ENCODE assay signal across 6 cellular contexts in genomic region chr19:16541526-16542044, GRCh38. TPM values are rescaled to one million over a fixed set of nuclear protein-coding genes. Genes with fewer than 3 reads are reported as not detected.
DNase-seq lines count a peak whose midpoint lies in the region; ATAC-seq and TF ChIP-seq lines count a peak whose summit lies in the region.

No MANE protein-coding gene starts in this region.

- H3K4me1 ChIP-seq in Panc1 (ENCODE audit: control insufficient read depth, insufficient read depth, low read length) (peaks cover 8% of the 10 kb centered on the region; the same call in 1 of the 2 replicates), tibial artery (peaks cover 0 to 49% (median 34%) of the 10 kb centered on the region in 4 donors)

- BruUV-seq in Panc1 (replicated peaks; lab: Mats Ljungman, UMichigan): TSS peak; percentile 92

- H3K9me3 ChIP-seq in Panc1 (ENCODE audit: control insufficient read depth, insufficient read depth, low read depth, low read length): no peaks in the 10 kb centered on the region
- no peaks in the 10 kb centered on the region for H3K9me3 ChIP-seq in tibial artery

- H3K27ac ChIP-seq in Panc1 (ENCODE audit: low read length): peak overlapping the region; percentile 89
- peak overlapping the region; percentile 89 to 92 for H3K27ac ChIP-seq in tibial artery

- intact Hi-C loops in Panc1 (cut with micrococcal nuclease; ENCODE audit: unreplicated experiment) (no loop called here), tibial artery (cut with DNase I; ENCODE audit: low total_unique reads) (no loop called here)

- DNase-seq in Panc1 (ENCODE audit: low read depth, low spot score): no peak
- peak; percentile 35 for DNase-seq in foreskin melanocyte
- no peak for DNase-seq in tibial artery
- no peak for DNase-seq in HEK293T (ENCODE audit: extremely low spot score)
- DNase-seq in NCI-H446 (lab: John Stamatoyannopoulos, UW): no peak

- H3K4me3 ChIP-seq in Panc1 (ENCODE audit: low read depth in 2 of 2, low read length in 2 of 2) (peak overlapping the region; percentile 95 to 97), tibial artery (peak overlapping the region; percentile 78 to 82)

- no peaks in the 10 kb centered on the region for H3K27me3 ChIP-seq in Panc1 (ENCODE audit: control insufficient read depth, insufficient read depth, low read length)
- no peaks in the 10 kb centered on the region for H3K27me3 ChIP-seq in tibial artery

- CTCF ChIA-PET in Panc1 (lab: Charles Lee) (no interaction called here), HEK293T (lab: Yijun Ruan, JAX) (interaction anchor here (0.5 kb wide), 1 partner anchor 259 kb away, joined by 4 read pairs; no protein-coding TSS in a partner anchor)

- H3K36me3 ChIP-seq in Panc1 (ENCODE audit: control insufficient read depth, insufficient read depth, low read length) (peaks cover 4% of the 10 kb centered on the region), tibial artery (peaks cover 4 to 39% (median 20%) of the 10 kb centered on the region in 3 donors)

- POLR2A ChIA-PET in Panc1 (lab: Charles Lee) (interaction anchor here (0.6 kb wide), 1 partner anchor 148 kb away, joined by 13 read pairs; no protein-coding TSS in a partner anchor), HEK293T (lab: Yijun Ruan, JAX) (interaction anchor here (0.6 to 1.0 kb wide), 5 partner anchors 9 to 86 kb away, joined by 3 read pairs; partner anchors contain the start of gene MED26)

- in situ Hi-C loops in Panc1 (cut with HindIII; ENCODE audit: low pct_unique_long_range_greater_than_20kb, low sequenced_read_pairs): no loop called here

- no peak for TF ChIP-seq CTCF in Panc1 (IDR thresholded peaks at IDR 0.05)
- TF ChIP-seq CTCF in tibial artery (IDR thresholded peaks at IDR 0.05): no peak

- peak; percentile 8 for ATAC-seq in GM21367 (IDR thresholded peaks at IDR 0.05; ENCODE audit: unreplicated experiment)
- ATAC-seq in Panc1: no peak

TF ChIP-seq in HEK293T, 16 proteins besides CTCF, POLR2A, EP300 and RAD21:
- no peak for TF ChIP-seq FOXA1 (IDR thresholded peaks at IDR 0.05)
- no peak for TF ChIP-seq L3MBTL2 (conservative IDR thresholded peaks at IDR 0.05)
- TF ChIP-seq ZNF384 (IDR thresholded peaks at IDR 0.05): no peak
- TF ChIP-seq TARDBP (IDR thresholded peaks at IDR 0.05): no peak
- no peak for TF ChIP-seq ARNT (IDR thresholded peaks at IDR 0.05)
- no peak for TF ChIP-seq NFRKB (IDR thresholded peaks at IDR 0.05)
- no peak for TF ChIP-seq CTBP1 (IDR thresholded peaks at IDR 0.05; ENCODE audit: borderline replicate concordance)
- no peak for TF ChIP-seq SP1 (IDR thresholded peaks at IDR 0.05)
- no peak for TF ChIP-seq FOXM1 (IDR thresholded peaks at IDR 0.05; ENCODE audit: borderline replicate concordance)
- TF ChIP-seq FOXK2 (IDR thresholded peaks at IDR 0.05): no peak
- no peak for TF ChIP-seq LEF1 (IDR thresholded peaks at IDR 0.05; ENCODE audit: borderline replicate concordance)
- no peak for TF ChIP-seq SUZ12 (IDR thresholded peaks at IDR 0.05)
- no peak for TF ChIP-seq PKNOX1 (IDR thresholded peaks at IDR 0.05)
- TF ChIP-seq BHLHE40 (IDR thresholded peaks at IDR 0.05; ENCODE audit: borderline replicate concordance): no peak
- TF ChIP-seq HDGF (IDR thresholded peaks at IDR 0.05; ENCODE audit: borderline replicate concordance): no peak
- no peak for TF ChIP-seq ELF4 (IDR thresholded peaks at IDR 0.05)
TF ChIP-seq in HEK293T: peak in this region for 0.

RNA-seq across cellular contexts. Expression of gene CHERP, which starts 0.7 kb away (rescaled TPM):
- 48.3 TPM for total RNA-seq in Panc1 (2021; ENCODE audit: unreplicated experiment)
- 49.8 TPM for polyA plus RNA-seq in Panc1 (2012; ENCODE audit: insufficient read length)

RNA-seq across cellular contexts. Expression of gene SLC35E1, which starts 30.6 kb away (rescaled TPM):
- total RNA-seq in Panc1 (2021; ENCODE audit: unreplicated experiment): 43.5 TPM
- 48.2 TPM for polyA plus RNA-seq in Panc1 (2012; ENCODE audit: insufficient read length)

RNA-seq across cellular contexts. Expression of gene C19orf44, which starts 45.4 kb away (rescaled TPM):
- total RNA-seq in Panc1 (2021; ENCODE audit: unreplicated experiment): 4.4 TPM
- 6.0 TPM for polyA plus RNA-seq in Panc1 (2012; ENCODE audit: insufficient read length)

RNA-seq across cellular contexts. Expression of gene CALR3, which starts 45.6 kb away (rescaled TPM):
- not detected for total RNA-seq in Panc1 (2021; ENCODE audit: unreplicated experiment)
- polyA plus RNA-seq in Panc1 (2012; ENCODE audit: insufficient read length): not detected
